In the genomic region with DNA sequence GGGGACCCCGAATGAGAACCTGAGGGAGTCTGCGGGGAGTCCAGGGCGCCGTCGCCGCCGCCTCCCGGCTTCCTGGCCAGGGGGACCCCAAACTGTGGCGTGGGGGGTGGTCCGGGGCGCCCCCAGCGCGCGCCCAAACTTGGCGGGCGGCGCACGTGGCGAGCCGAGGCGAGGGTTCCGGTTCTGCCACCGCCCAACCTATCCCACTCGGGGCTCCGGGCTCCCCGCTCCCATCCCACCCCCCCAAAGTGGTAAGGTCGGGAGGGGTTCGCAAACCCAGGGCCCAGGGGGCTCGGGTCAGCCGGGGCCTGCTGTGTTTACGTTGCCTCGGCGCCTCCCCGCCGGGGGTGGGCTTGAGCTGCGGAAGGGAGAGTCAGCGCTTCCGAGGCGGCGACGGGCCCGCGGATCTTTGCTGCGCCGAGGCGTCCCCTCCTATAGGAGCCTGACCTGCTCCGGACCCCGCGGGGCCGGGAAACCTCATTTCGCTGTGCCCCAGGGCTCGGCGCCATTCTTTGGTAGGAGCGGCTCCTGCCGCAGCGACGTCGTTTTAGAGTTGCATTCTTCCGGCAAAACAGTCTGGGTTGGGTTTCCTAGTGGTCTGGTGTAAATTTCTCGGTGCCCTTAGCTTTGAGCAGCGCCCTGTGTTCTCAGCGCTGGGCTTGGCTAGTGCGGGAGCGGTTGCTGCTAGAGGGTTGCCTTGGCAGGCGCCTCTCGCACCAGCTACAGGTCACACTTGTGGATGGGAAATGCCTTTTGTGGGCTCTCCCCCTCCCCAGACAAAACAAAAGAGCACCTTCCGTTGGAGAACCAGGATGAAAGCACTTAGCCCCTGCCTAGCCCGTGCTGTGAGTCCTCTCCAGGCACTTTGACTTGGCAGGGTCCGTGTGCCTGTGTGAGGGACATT, we compare ENCODE assay signal across 8 cellular contexts. TPM values are rescaled to one million over a fixed set of nuclear protein-coding genes. Genes with fewer than 3 reads are reported as not detected.
DNase-seq lines count a peak whose midpoint lies in the region; ATAC-seq, FAIRE-seq and TF ChIP-seq lines count a peak whose summit lies in the region.

No MANE protein-coding gene starts in this region.

- H3K27ac Mint-ChIP-seq in astrocyte (ENCODE audit: unreplicated experiment) = peak overlapping the region; percentile 96

- H3K27ac ChIP-seq in 22Rv1 (peak overlapping the region; percentile 98), astrocyte (ENCODE audit: low read depth, low read length) (peak overlapping the region; percentile 87), iPS-18a (ENCODE audit: low read length) (peak overlapping the region; percentile 18), spleen (peak overlapping the region; percentile 84 to 98 (median 94))

- 0 to 10% (median 1%) methylated on average over 4 to 69 of the region's 69 CpGs for WGBS in spleen, 5 donors

- intact Hi-C loops in spleen (cut with DNase I; ENCODE audit: low total_unique reads) = loop anchor here (10.0 kb wide), 1 partner anchor 134 kb away; a partner anchor contains a TSS

- peaks cover 4% of the 10 kb centered on the region for H3K36me3 Mint-ChIP-seq in astrocyte (ENCODE audit: low read depth, unreplicated experiment)

- H3K79me2 ChIP-seq in astrocyte (ENCODE audit: insufficient read depth, low read length) = peaks cover 60% of the 10 kb centered on the region

- TF ChIP-seq CTCF in 22Rv1 (IDR thresholded peaks at IDR 0.05) = no peak
- TF ChIP-seq CTCF in GM20000 (IDR thresholded peaks at IDR 0.05; ENCODE audit: extremely low read depth, missing control alignments) = no peak
- no peak for TF ChIP-seq CTCF in astrocyte (IDR thresholded peaks at IDR 0.05; ENCODE audit: insufficient read depth, low read depth, low read length)
- no peak for TF ChIP-seq CTCF in spleen (IDR thresholded peaks at IDR 0.05 in 8 of 11, conservative IDR thresholded peaks at IDR 0.05 in 3 of 11)

- peak overlapping the region; percentile 84 for H3K4me3 ChIP-seq in astrocyte (ENCODE audit: insufficient read depth, low read depth, low read length)
- peak overlapping the region; percentile 95 for H3K4me3 ChIP-seq in iPS-18a (ENCODE audit: low read length)
- H3K4me3 ChIP-seq in spleen = peak overlapping the region; percentile 89 to 98 (median 94)

- no peaks in the 10 kb centered on the region for H3K9me3 ChIP-seq in astrocyte (ENCODE audit: insufficient read depth, low read depth, low read length)
- H3K9me3 ChIP-seq in iPS-18a (ENCODE audit: control insufficient read depth, low read depth, low read length) = no peaks in the 10 kb centered on the region
- no peaks in the 10 kb centered on the region for H3K9me3 ChIP-seq in spleen

- peaks cover 32% of the 10 kb centered on the region for H3K4me1 Mint-ChIP-seq in astrocyte (ENCODE audit: low read depth, unreplicated experiment)

- no peak for TF ChIP-seq POLR2A in spleen (IDR thresholded peaks at IDR 0.05)

- no peak for ATAC-seq in GM18861 (IDR thresholded peaks at IDR 0.05; ENCODE audit: unreplicated experiment)

- H3K9ac ChIP-seq in astrocyte (ENCODE audit: low read length) = peak overlapping the region; percentile 93
- H3K9ac ChIP-seq in iPS-18a (ENCODE audit: low read length) = peak overlapping the region; percentile 84

- H3K27me3 ChIP-seq in astrocyte (ENCODE audit: insufficient read depth, low read length) (no peaks in the 10 kb centered on the region), iPS-18a (ENCODE audit: control insufficient read depth, insufficient read depth, low read length) (no peaks in the 10 kb centered on the region), spleen (replicated peaks in 1 of 7) (peaks cover 0 to 5% (median 0%) of the 10 kb centered on the region in 7 donors)

- H3K4me3 Mint-ChIP-seq in astrocyte (ENCODE audit: unreplicated experiment) = peak overlapping the region; percentile 97

- no peaks in the 10 kb centered on the region for H3K9me3 Mint-ChIP-seq in astrocyte (ENCODE audit: unreplicated experiment)

- FAIRE-seq in astrocyte (lab: Jason Lieb, UNC) = no peak

- H4K20me1 ChIP-seq in astrocyte (ENCODE audit: insufficient read depth, low read length) = peaks cover 51% of the 10 kb centered on the region

- peaks cover 5% of the 10 kb centered on the region for H3K36me3 ChIP-seq in astrocyte (ENCODE audit: insufficient read depth, low read length)
- H3K36me3 ChIP-seq in iPS-18a (ENCODE audit: control insufficient read depth, low read depth, low read length) = no peaks in the 10 kb centered on the region
- peaks cover 0 to 44% (median 13%) of the 10 kb centered on the region in 6 donors for H3K36me3 ChIP-seq in spleen

- DNase-seq in GM20000 (ENCODE audit: low spot score) = peak; percentile 68
- peak; percentile 35 for DNase-seq in T follicular helper cell (ENCODE audit: low read depth)
- DNase-seq in astrocyte (ENCODE audit: low read depth) = peak; percentile 36
- peak; percentile 90 for DNase-seq in spleen
- no peak for DNase-seq in NCI-H1105 (lab: John Stamatoyannopoulos, UW)

- peak overlapping the region; percentile 96 for H3K4me2 ChIP-seq in astrocyte (ENCODE audit: low read length)

- no peak overlapping the region for H2AFZ ChIP-seq in astrocyte (ENCODE audit: low read depth, low read length)

- H3K27me3 Mint-ChIP-seq in astrocyte (ENCODE audit: low read depth, unreplicated experiment) = no peaks in the 10 kb centered on the region

- H3K4me1 ChIP-seq in astrocyte (ENCODE audit: insufficient read depth, low read length) = peaks cover 43% of the 10 kb centered on the region
- peaks cover 4% of the 10 kb centered on the region for H3K4me1 ChIP-seq in iPS-18a (ENCODE audit: control insufficient read depth, low read depth, low read length)
- H3K4me1 ChIP-seq in spleen = peaks cover 40 to 77% (median 64%) of the 10 kb centered on the region in 6 donors

RNA-seq across cellular contexts. Expression of a gene that starts 1.2 kb away (rescaled TPM):
- total RNA-seq in astrocyte (94.7 and 108 TPM in 2 replicates), spleen (100 to 1,000 TPM in 3 of 7 donors, 10 to 100 TPM in 4; 43.8 to 137 (median 94.6) TPM)
- polyA plus RNA-seq in spleen = 100 to 1,000 TPM in 2 of 3 donors, 10 to 100 TPM in 1; 80.0 to 133 (median 106) TPM

RNA-seq across cellular contexts. Expression of a gene that starts 7.2 kb away (rescaled TPM):
- 34.1 and 35.9 TPM in 2 replicates for total RNA-seq in astrocyte
- 10 to 100 TPM in 4 of 7 donors, 1 to 10 TPM in 3; 7.1 to 14.5 (median 11.2) TPM for total RNA-seq in spleen
- polyA plus RNA-seq in spleen = 10 to 100 TPM; 15.2 to 20.4 (median 18.2) TPM

RNA-seq across cellular contexts. Expression of a gene that starts 24.8 kb away (rescaled TPM):
- total RNA-seq in astrocyte = 64.0 and 67.3 TPM in 2 replicates
- total RNA-seq in spleen = 100 to 1,000 TPM in 1 of 7 donors, 10 to 100 TPM in 6; 64.0 to 133 (median 85.2) TPM
- polyA plus RNA-seq in spleen = 100 to 1,000 TPM in 1 of 3 donors, 10 to 100 TPM in 2; 75.5 to 106 (median 78.0) TPM

RNA-seq across cellular contexts. Expression of a gene that starts 29.6 kb away (rescaled TPM):
- total RNA-seq in astrocyte = 973 and 1,045 TPM in 2 replicates
- total RNA-seq in spleen = 1,000 to 10,000 TPM in 6 of 7 donors, 100 to 1,000 TPM in 1; 932 to 4,344 (median 1,309) TPM
- polyA plus RNA-seq in spleen = 1,000 to 10,000 TPM; 4,275 to 5,849 (median 5,793) TPM

RNA-seq across cellular contexts. Expression of a gene that starts 41.4 kb away (rescaled TPM):
- total RNA-seq in astrocyte (5.5 and 7.1 TPM in 2 replicates), spleen (under 1 TPM; 0.07 to 0.56 (median 0.20) TPM)
- polyA plus RNA-seq in spleen = under 1 TPM; 0.02 to 0.29 (median 0.02) TPM

Comparison
In these comparisons a context has a peak if more than half of its experiments do, and no peak if none do; other contexts are left out.
1. H3K27ac ChIP-seq: peak in every context shown above with its lines; median percentile 98 in 22Rv1; 94 in spleen; 87 in astrocyte; 18 in iPS-18a.